Comparison of ENCODE assay signal across 1 cellular context in the genomic region with DNA sequence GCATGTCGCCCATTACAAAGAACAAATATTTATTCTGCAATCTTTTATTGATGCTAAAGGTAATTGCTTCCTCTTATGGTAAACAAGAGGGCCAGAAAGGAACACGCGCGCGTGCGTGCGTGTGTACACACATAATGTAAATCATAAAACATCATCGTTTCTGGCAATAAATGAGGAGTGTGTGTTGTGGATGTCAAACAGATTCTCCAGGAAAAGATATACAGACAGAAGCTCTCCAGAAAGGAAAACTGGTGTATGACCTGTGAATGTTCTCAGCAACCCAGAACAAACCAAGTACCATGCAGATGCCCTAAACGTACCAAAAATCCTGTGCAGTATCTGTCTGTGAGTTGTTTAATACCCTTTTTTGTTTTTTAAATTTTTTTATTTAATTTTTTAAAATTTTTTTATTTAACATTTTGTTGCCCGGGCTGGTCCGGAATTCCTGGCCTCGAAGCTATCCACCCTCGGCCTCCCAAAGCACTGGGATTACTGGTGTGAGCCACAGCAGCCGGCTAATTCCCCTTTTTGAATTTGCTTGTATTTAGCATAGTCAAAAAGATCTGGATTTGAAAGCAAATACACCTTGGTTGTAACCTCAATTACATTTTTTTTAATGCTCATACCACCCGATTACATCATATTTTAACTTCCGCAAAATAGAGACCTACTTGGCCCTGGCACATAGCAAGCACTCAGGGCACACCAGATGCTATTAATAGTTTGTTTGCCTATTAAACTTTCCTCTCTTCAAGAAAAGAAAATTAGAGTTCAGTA.
TF ChIP-seq lines count a peak whose summit lies in the region.

No MANE protein-coding gene starts in this region.

TF ChIP-seq in HepG2, 621 proteins besides CTCF, POLR2A, EP300 and RAD21:
- TF ChIP-seq ZNF564 (CRISPR knock-in tag; IDR thresholded peaks at IDR 0.05) (no peak), GTF3A (CRISPR knock-in tag; conservative IDR thresholded peaks at IDR 0.05) (no peak), HNRNPUL1 (IDR thresholded peaks at IDR 0.05; ENCODE audit: low read depth, low read length) (no peak), XBP1 (CRISPR knock-in tag; IDR thresholded peaks at IDR 0.05) (0 out of 2 replicates have a peak, but pooled peaks have one; percentile 17), ZNF605 (CRISPR knock-in tag; IDR thresholded peaks at IDR 0.05) (0 out of 2 replicates have a peak, but pooled peaks have one; percentile 1), KLF11 (CRISPR knock-in tag; IDR thresholded peaks at IDR 0.05) (0 out of 2 replicates have a peak, but pooled peaks have one; percentile 2), ATF7-NPFF (CRISPR knock-in tag; IDR thresholded peaks at IDR 0.05; ENCODE audit: low read depth) (no peak), MEIS1 (CRISPR knock-in tag; IDR thresholded peaks at IDR 0.05; ENCODE audit: borderline replicate concordance) (0 out of 2 replicates have a peak, but pooled peaks have one; percentile 37), ATF7 (IDR thresholded peaks at IDR 0.05) (peak; percentile 55; the same call in 1 of the 2 replicates), ATF7 (CRISPR knock-in tag; IDR thresholded peaks at IDR 0.05) (no peak), FOXA1 (IDR thresholded peaks at IDR 0.05) (no peak), FOXA1 (CRISPR knock-in tag; IDR thresholded peaks at IDR 0.05) (peak; percentile 56)
- TF ChIP-seq, protein P1, sequence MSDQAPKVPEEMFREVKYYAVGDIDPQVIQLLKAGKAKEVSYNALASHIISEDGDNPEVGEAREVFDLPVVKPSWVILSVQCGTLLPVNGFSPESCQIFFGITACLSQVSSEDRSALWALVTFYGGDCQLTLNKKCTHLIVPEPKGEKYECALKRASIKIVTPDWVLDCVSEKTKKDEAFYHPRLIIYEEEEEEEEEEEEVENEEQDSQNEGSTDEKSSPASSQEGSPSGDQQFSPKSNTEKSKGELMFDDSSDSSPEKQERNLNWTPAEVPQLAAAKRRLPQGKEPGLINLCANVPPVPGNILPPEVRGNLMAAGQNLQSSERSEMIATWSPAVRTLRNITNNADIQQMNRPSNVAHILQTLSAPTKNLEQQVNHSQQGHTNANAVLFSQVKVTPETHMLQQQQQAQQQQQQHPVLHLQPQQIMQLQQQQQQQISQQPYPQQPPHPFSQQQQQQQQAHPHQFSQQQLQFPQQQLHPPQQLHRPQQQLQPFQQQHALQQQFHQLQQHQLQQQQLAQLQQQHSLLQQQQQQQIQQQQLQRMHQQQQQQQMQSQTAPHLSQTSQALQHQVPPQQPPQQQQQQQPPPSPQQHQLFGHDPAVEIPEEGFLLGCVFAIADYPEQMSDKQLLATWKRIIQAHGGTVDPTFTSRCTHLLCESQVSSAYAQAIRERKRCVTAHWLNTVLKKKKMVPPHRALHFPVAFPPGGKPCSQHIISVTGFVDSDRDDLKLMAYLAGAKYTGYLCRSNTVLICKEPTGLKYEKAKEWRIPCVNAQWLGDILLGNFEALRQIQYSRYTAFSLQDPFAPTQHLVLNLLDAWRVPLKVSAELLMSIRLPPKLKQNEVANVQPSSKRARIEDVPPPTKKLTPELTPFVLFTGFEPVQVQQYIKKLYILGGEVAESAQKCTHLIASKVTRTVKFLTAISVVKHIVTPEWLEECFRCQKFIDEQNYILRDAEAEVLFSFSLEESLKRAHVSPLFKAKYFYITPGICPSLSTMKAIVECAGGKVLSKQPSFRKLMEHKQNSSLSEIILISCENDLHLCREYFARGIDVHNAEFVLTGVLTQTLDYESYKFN (CRISPR knock-in tag; conservative IDR thresholded peaks at IDR 0.05) = 0 out of 2 replicates have a peak, but pooled peaks have one; percentile 5
- TF ChIP-seq, protein P2, sequence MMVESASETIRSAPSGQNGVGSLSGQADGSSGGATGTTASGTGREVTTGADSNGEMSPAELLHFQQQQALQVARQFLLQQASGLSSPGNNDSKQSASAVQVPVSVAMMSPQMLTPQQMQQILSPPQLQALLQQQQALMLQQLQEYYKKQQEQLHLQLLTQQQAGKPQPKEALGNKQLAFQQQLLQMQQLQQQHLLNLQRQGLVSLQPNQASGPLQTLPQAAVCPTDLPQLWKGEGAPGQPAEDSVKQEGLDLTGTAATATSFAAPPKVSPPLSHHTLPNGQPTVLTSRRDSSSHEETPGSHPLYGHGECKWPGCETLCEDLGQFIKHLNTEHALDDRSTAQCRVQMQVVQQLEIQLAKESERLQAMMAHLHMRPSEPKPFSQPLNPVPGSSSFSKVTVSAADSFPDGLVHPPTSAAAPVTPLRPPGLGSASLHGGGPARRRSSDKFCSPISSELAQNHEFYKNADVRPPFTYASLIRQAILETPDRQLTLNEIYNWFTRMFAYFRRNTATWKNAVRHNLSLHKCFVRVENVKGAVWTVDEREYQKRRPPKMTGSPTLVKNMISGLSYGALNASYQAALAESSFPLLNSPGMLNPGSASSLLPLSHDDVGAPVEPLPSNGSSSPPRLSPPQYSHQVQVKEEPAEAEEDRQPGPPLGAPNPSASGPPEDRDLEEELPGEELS (CRISPR knock-in tag; IDR thresholded peaks at IDR 0.05) = 0 out of 2 replicates have a peak, but pooled peaks have one; percentile 2
- TF ChIP-seq, protein P3, sequence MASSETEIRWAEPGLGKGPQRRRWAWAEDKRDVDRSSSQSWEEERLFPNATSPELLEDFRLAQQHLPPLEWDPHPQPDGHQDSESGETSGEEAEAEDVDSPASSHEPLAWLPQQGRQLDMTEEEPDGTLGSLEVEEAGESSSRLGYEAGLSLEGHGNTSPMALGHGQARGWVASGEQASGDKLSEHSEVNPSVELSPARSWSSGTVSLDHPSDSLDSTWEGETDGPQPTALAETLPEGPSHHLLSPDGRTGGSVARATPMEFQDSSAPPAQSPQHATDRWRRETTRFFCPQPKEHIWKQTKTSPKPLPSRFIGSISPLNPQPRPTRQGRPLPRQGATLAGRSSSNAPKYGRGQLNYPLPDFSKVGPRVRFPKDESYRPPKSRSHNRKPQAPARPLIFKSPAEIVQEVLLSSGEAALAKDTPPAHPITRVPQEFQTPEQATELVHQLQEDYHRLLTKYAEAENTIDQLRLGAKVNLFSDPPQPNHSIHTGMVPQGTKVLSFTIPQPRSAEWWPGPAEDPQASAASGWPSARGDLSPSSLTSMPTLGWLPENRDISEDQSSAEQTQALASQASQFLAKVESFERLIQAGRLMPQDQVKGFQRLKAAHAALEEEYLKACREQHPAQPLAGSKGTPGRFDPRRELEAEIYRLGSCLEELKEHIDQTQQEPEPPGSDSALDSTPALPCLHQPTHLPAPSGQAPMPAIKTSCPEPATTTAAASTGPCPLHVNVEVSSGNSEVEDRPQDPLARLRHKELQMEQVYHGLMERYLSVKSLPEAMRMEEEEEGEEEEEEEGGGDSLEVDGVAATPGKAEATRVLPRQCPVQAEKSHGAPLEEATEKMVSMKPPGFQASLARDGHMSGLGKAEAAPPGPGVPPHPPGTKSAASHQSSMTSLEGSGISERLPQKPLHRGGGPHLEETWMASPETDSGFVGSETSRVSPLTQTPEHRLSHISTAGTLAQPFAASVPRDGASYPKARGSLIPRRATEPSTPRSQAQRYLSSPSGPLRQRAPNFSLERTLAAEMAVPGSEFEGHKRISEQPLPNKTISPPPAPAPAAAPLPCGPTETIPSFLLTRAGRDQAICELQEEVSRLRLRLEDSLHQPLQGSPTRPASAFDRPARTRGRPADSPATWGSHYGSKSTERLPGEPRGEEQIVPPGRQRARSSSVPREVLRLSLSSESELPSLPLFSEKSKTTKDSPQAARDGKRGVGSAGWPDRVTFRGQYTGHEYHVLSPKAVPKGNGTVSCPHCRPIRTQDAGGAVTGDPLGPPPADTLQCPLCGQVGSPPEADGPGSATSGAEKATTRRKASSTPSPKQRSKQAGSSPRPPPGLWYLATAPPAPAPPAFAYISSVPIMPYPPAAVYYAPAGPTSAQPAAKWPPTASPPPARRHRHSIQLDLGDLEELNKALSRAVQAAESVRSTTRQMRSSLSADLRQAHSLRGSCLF (CRISPR knock-in tag; IDR thresholded peaks at IDR 0.05; ENCODE audit: borderline replicate concordance) = 0 out of 2 replicates have a peak, but pooled peaks have one; percentile 11
